ENCODE assay signal across 1 cellular context in genomic region chr20:34516038-34516873, GRCh38.
TF ChIP-seq lines count a peak whose summit lies in the region.

DYNLRB1 (plus strand) TSS chr20:34516422; CDS start chr20:34516459, 37 bp downstream.

TF ChIP-seq in HepG2, 621 proteins besides CTCF, POLR2A, EP300 and RAD21 (continued from another document and continues in another):
- TF ChIP-seq UBTF (CRISPR knock-in tag; IDR thresholded peaks at IDR 0.05) (peak; percentile 97), ONECUT2 (CRISPR knock-in tag; IDR thresholded peaks at IDR 0.05) (no peak; the same call in 1 of the 2 replicates), ZNF484 (CRISPR knock-in tag; IDR thresholded peaks at IDR 0.05; ENCODE audit: borderline replicate concordance, low read depth) (no peak), ZNF563 (CRISPR knock-in tag; IDR thresholded peaks at IDR 0.05) (peak; percentile 96), TBL1XR1 (IDR thresholded peaks at IDR 0.05; ENCODE audit: borderline replicate concordance, low read length, partially characterized antibody) (peak; percentile 4), NFKBIZ (CRISPR knock-in tag; IDR thresholded peaks at IDR 0.05) (0 out of 2 replicates have a peak, but pooled peaks have one; percentile 76), FOXO1 (CRISPR knock-in tag; IDR thresholded peaks at IDR 0.05) (peak; percentile 84), BRCA1 (CRISPR knock-in tag; IDR thresholded peaks at IDR 0.05) (no peak; the same call in 1 of the 2 replicates), RARA (CRISPR knock-in tag; IDR thresholded peaks at IDR 0.05) (peak; percentile 67; the same call in 1 of the 2 replicates), KDM6A (CRISPR knock-in tag; IDR thresholded peaks at IDR 0.05; ENCODE audit: low read depth) (0 out of 2 replicates have a peak, but pooled peaks have one; percentile 15), ZNF746 (CRISPR knock-in tag; IDR thresholded peaks at IDR 0.05) (no peak; the same call in 1 of the 2 replicates), E2F2 (CRISPR knock-in tag; IDR thresholded peaks at IDR 0.05; ENCODE audit: borderline replicate concordance) (no peak; the same call in 1 of the 2 replicates), ZBTB25 (CRISPR knock-in tag; IDR thresholded peaks at IDR 0.05) (peak; percentile 91), ZNF335 (CRISPR knock-in tag; IDR thresholded peaks at IDR 0.05) (peak; percentile 95), TARDBP (CRISPR knock-in tag; IDR thresholded peaks at IDR 0.05) (peak; percentile 84), DNMT3B (CRISPR knock-in tag; conservative IDR thresholded peaks at IDR 0.05) (0 out of 2 replicates have a peak, but pooled peaks have one; percentile 37), MEIS2 (CRISPR knock-in tag; IDR thresholded peaks at IDR 0.05) (no peak), ZNF501 (CRISPR knock-in tag; IDR thresholded peaks at IDR 0.05) (peak; percentile 97), CBX1 (IDR thresholded peaks at IDR 0.05; ENCODE audit: low read depth) (peak; percentile 92), BRD4 (CRISPR knock-in tag; IDR thresholded peaks at IDR 0.05) (no peak), ZNF800 (CRISPR knock-in tag; IDR thresholded peaks at IDR 0.05) (peak; percentile 67; the same call in 1 of the 2 replicates), GRHL1 (CRISPR knock-in tag; conservative IDR thresholded peaks at IDR 0.05) (no peak), ZNF354B (CRISPR knock-in tag; IDR thresholded peaks at IDR 0.05) (0 out of 2 replicates have a peak, but pooled peaks have one; percentile 59), ZFP62 (CRISPR knock-in tag; IDR thresholded peaks at IDR 0.05) (0 out of 2 replicates have a peak, but pooled peaks have one; percentile 24), ZNF512B (CRISPR knock-in tag; IDR thresholded peaks at IDR 0.05; ENCODE audit: borderline replicate concordance) (peak; percentile 4; the same call in 1 of the 2 replicates), SMAD9 (CRISPR knock-in tag; IDR thresholded peaks at IDR 0.05) (peak; percentile 94; the same call in 1 of the 2 replicates), ZSCAN5A (CRISPR knock-in tag; IDR thresholded peaks at IDR 0.05; ENCODE audit: borderline replicate concordance) (peak; percentile 84)
- TF ChIP-seq, protein P1, sequence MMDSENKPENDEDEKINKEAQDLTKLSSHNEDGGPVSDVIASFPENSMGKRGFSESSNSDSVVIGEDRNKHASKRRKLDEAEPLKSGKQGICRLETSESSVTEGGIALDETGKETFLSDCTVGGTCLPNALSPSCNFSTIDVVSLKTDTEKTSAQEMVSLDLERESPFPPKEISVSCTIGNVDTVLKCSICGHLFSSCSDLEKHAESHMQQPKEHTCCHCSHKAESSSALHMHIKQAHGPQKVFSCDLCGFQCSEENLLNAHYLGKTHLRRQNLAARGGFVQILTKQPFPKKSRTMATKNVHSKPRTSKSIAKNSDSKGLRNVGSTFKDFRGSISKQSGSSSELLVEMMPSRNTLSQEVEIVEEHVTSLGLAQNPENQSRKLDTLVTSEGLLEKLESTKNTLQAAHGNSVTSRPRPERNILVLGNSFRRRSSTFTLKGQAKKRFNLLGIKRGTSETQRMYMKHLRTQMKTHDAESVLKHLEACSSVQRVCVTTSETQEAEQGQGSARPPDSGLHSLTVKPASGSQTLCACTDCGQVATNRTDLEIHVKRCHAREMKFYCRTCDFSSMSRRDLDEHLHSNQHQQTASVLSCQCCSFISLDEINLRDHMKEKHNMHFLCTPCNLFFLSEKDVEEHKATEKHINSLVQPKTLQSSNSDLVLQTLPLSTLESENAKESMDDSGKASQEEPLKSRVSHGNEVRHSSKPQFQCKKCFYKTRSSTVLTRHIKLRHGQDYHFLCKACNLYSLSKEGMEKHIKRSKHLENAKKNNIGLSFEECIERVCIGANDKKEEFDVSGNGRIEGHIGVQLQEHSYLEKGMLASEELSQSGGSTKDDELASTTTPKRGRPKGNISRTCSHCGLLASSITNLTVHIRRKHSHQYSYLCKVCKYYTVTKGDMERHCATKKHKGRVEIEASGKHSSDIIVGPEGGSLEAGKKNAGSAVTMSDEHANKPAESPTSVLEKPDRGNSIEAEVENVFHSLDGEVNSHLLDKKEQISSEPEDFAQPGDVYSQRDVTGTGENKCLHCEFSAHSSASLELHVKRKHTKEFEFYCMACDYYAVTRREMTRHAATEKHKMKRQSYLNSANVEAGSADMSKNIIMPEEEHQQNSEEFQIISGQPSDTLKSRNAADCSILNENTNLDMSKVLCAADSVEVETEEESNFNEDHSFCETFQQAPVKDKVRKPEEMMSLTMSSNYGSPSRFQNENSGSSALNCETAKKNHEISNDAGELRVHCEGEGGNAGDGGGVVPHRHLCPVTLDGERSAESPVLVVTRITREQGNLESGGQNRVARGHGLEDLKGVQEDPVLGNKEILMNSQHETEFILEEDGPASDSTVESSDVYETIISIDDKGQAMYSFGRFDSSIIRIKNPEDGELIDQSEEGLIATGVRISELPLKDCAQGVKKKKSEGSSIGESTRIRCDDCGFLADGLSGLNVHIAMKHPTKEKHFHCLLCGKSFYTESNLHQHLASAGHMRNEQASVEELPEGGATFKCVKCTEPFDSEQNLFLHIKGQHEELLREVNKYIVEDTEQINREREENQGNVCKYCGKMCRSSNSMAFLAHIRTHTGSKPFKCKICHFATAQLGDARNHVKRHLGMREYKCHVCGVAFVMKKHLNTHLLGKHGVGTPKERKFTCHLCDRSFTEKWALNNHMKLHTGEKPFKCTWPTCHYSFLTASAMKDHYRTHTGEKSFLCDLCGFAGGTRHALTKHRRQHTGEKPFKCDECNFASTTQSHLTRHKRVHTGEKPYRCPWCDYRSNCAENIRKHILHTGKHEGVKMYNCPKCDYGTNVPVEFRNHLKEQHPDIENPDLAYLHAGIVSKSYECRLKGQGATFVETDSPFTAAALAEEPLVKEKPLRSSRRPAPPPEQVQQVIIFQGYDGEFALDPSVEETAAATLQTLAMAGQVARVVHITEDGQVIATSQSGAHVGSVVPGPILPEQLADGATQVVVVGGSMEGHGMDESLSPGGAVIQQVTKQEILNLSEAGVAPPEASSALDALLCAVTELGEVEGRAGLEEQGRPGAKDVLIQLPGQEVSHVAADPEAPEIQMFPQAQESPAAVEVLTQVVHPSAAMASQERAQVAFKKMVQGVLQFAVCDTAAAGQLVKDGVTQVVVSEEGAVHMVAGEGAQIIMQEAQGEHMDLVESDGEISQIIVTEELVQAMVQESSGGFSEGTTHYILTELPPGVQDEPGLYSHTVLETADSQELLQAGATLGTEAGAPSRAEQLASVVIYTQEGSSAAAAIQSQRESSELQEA (CRISPR knock-in tag; IDR thresholded peaks at IDR 0.05; ENCODE audit: not compliant biosample characterization): peak; percentile 76
- TF ChIP-seq, protein P2, sequence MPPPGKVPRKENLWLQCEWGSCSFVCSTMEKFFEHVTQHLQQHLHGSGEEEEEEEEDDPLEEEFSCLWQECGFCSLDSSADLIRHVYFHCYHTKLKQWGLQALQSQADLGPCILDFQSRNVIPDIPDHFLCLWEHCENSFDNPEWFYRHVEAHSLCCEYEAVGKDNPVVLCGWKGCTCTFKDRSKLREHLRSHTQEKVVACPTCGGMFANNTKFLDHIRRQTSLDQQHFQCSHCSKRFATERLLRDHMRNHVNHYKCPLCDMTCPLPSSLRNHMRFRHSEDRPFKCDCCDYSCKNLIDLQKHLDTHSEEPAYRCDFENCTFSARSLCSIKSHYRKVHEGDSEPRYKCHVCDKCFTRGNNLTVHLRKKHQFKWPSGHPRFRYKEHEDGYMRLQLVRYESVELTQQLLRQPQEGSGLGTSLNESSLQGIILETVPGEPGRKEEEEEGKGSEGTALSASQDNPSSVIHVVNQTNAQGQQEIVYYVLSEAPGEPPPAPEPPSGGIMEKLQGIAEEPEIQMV (CRISPR knock-in tag; IDR thresholded peaks at IDR 0.05; ENCODE audit: low read depth): no peak; the same call in 1 of the 2 replicates
